26 cellular contexts compared by ENCODE assay signal in genomic region chr5:163677092-163677491, GRCh38.
"Had no signal": no experiment of that assay in that cellular context is flagged by ENCODE, and none has a peak within 500 bp of the region (broad histone marks: within the 10 kb centered on the region; RNA-seq: fewer than 3 reads in every experiment).

No MANE protein-coding gene starts in this region.

- ATAC-seq: heart right ventricle; left lung; naive thymus-derived CD8-positive, alpha-beta T cell; stimulated activated memory B cell treated with anti-CD40 and anti-IgM and Interleukin-4, amounts not matched to agents 10 μg/mL and 1 μg/mL and 100 μg/mL, for 72 hours; stimulated activated naive CD8-positive, alpha-beta T cell treated with anti-CD3 and anti-CD28 coated beads, Interleukin-15, Interleukin-2, amounts not matched to agents 100 U/mL and 50 U/mL, for 24 hours had no signal

- H3K4me3 ChIP-seq: colonic mucosa, esophagus squamous epithelium, heart right ventricle, left lung, prostate gland, right atrium auricular region, sigmoid colon, spleen, testis, tibial artery, upper lobe of left lung had no signal

- DNase-seq: colonic mucosa; effector CD8-positive, alpha-beta T cell; endodermal cell; esophagus squamous epithelium; foreskin melanocyte; glutamatergic neuron; heart right ventricle; hypothalamus; immature natural killer cell; left lung; mesendoderm; midbrain; naive thymus-derived CD8-positive, alpha-beta T cell; nephron progenitor cell; nucleus accumbens; sigmoid colon; spleen; stimulated activated CD4-positive, alpha-beta T cell treated with anti-CD3 and anti-CD28 coated beads, Interleukin-4, amount 100 ng/mL, for 4 hours; stimulated activated naive CD8-positive, alpha-beta T cell treated with anti-CD3 and anti-CD28 coated beads, Interleukin-15, Interleukin-2, amounts not matched to agents 100 U/mL and 50 U/mL, for 24 hours; substantia nigra; testis; tibial artery; upper lobe of left lung had no signal

- H3K36me3 ChIP-seq: colonic mucosa, esophagus squamous epithelium, heart right ventricle, left lung, prostate gland, right atrium auricular region, sigmoid colon, spleen, tibial artery, upper lobe of left lung had no signal

- H3K9me3 ChIP-seq: colonic mucosa, esophagus squamous epithelium, heart right ventricle, left lung, prostate gland, right atrium auricular region, sigmoid colon, spleen, testis, tibial artery, upper lobe of left lung had no signal

- H3K27ac ChIP-seq: colonic mucosa, esophagus squamous epithelium, heart right ventricle, left lung, prostate gland, right atrium auricular region, sigmoid colon, spleen, testis, tibial artery, upper lobe of left lung had no signal

- H3K27me3 ChIP-seq: colonic mucosa, esophagus squamous epithelium, heart right ventricle, left lung, right atrium auricular region, sigmoid colon, spleen, testis, tibial artery, upper lobe of left lung had no signal

- H3K4me1 ChIP-seq: colonic mucosa, esophagus squamous epithelium, heart right ventricle, left lung, prostate gland, right atrium auricular region, sigmoid colon, spleen, testis, tibial artery, upper lobe of left lung had no signal
